Comparison of ENCODE assay signal across 8 cellular contexts in genomic region chr17:78724544-78724943, GRCh38. TPM values are rescaled to one million over a fixed set of nuclear protein-coding genes. Genes with fewer than 3 reads are reported as not detected.
DNase-seq lines count a peak whose midpoint lies in the region; ATAC-seq and TF ChIP-seq lines count a peak whose summit lies in the region.

No MANE protein-coding gene starts in this region.

- no peak overlapping the region for H3K4me3 ChIP-seq in fibroblast of villous mesenchyme (ENCODE audit: low read depth, low read length)
- H3K4me3 ChIP-seq in colonic mucosa, result no peak overlapping the region

- no peak for ATAC-seq in HG03097 (IDR thresholded peaks at IDR 0.05; ENCODE audit: low FRiP score, unreplicated experiment)

- TF ChIP-seq CTCF in RWPE1 (conservative IDR thresholded peaks at IDR 0.05; ENCODE audit: low read depth) (no peak), fibroblast of villous mesenchyme (IDR thresholded peaks at IDR 0.05; ENCODE audit: insufficient read depth, low read depth, low read length) (peak; percentile 5), colonic mucosa (IDR thresholded peaks at IDR 0.05) (no peak)

- H3K4me1 ChIP-seq in colonic mucosa, result peaks cover 30% of the 10 kb centered on the region

- no peaks in the 10 kb centered on the region for H3K27me3 ChIP-seq in colonic mucosa

- peak overlapping the region; percentile 57 for H3K27ac ChIP-seq in RWPE1
- no peak overlapping the region for H3K27ac ChIP-seq in colonic mucosa

- POLR2A ChIA-PET in RWPE1 (lab: Yijun Ruan, JAX; ENCODE audit: low non-redundant PET), result no interaction called here

- intact Hi-C loops in colonic mucosa (cut with DNase I), result no loop called here
- intact Hi-C loops in posterior vena cava (cut with DNase I), result no loop called here

- H3K36me3 ChIP-seq in colonic mucosa, result no peaks in the 10 kb centered on the region

- CTCF ChIA-PET in RWPE1 (lab: Yijun Ruan, JAX), result no interaction called here

- no peaks in the 10 kb centered on the region for H3K9me3 ChIP-seq in colonic mucosa

- no peak overlapping the region for H3K9ac ChIP-seq in colonic mucosa (ENCODE audit: low read depth in 2 of 2, low read length in 2 of 2)

- peak; percentile 22 for DNase-seq in COLO668 (lab: John Stamatoyannopoulos, UW; ENCODE audit: unreplicated experiment)
- no peak for DNase-seq in RWPE1 (ENCODE audit: low spot score)
- DNase-seq in fibroblast of villous mesenchyme (ENCODE audit: low read depth), result no peak
- DNase-seq in nucleus accumbens (lab: John Stamatoyannopoulos, UW), result peak in 46 of 56 donors; percentile 18 to 84 (median 58)
- no peak for DNase-seq in colonic mucosa
- DNase-seq in posterior vena cava (ENCODE audit: low spot score), result no peak
- DNase-seq in NCI-H2196 treated with DMSO at 0.1 percent for 48 hours (lab: John Stamatoyannopoulos, UW; ENCODE audit: unreplicated experiment), result no peak

RNA-seq across cellular contexts. Expression of gene CYTH1, which starts 57.5 kb away (rescaled TPM):
- total RNA-seq in fibroblast of villous mesenchyme (16.4 and 19.4 TPM in 2 replicates), colonic mucosa (10 to 100 TPM; 54.6 to 68.9 TPM), posterior vena cava (10 to 100 TPM; 27.0 to 42.9 TPM)

Comparison
In these comparisons a context has a peak if more than half of its experiments do, and no peak if none do; other contexts are left out.
1. DNase-seq: peak in COLO668 (single experiment) and nucleus accumbens (46 of 56); none in RWPE1 (single experiment), fibroblast of villous mesenchyme (single experiment), colonic mucosa (single experiment), posterior vena cava (single experiment) and NCI-H2196 treated with DMSO at 0.1 percent for 48 hours (single experiment).